Comparison of ENCODE assay signal across 14 cellular contexts in the genomic region with DNA sequence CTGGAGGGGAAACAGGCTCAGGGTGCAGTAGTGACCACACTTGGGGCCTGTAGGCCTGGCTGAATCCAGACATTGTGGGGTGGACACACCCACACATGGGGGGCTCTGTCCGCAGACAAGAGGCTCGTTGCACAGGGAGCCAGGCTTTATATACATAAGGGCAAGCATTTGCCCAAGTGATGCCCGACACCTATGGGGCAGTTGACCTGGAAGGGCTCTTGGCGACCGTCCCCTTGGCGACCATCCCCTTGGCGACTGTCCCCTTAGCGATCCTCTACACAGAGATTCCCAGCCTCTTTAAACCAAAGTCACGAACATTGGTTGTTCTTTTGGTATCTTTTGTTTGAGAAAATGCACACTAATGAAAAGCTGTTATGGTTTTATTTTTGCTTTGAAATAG. TPM values are rescaled to one million over a fixed set of nuclear protein-coding genes. Genes with fewer than 3 reads are reported as not detected.
DNase-seq lines count a peak whose midpoint lies in the region; ATAC-seq and TF ChIP-seq lines count a peak whose summit lies in the region.
"Had no signal": no experiment of that assay in that cellular context is flagged by ENCODE, and none has a peak within 500 bp of the region (broad histone marks: within the 10 kb centered on the region; RNA-seq: fewer than 3 reads in every experiment).

No MANE protein-coding gene starts in this region.

- TF ChIP-seq CTCF in KMS-11 (conservative IDR thresholded peaks at IDR 0.05; ENCODE audit: low read depth, low read length) = no peak
- no peak for TF ChIP-seq CTCF in lower lobe of right lung (IDR thresholded peaks at IDR 0.05)
- no peak for TF ChIP-seq CTCF in spleen (IDR thresholded peaks at IDR 0.05 in 8 of 11, conservative IDR thresholded peaks at IDR 0.05 in 3 of 11)

- H3K4me1 Mint-ChIP-seq in activated T-helper 1 cell treated with anti-CD3 and anti-CD28 coated beads, Interleukin-12 subunit alpha, Interleukin-12 subunit beta, Interleukin-2, Interleukin-4 antibody, amounts not matched to agents 30 ng/mL and 10 ng/mL and 1 ng/mL, durations not matched to agents 14 hours and 24 hours and 36 hours (ENCODE audit: low read depth) = peaks cover 42% of the 10 kb centered on the region

- peaks cover 13% of the 10 kb centered on the region for H3K9me3 Mint-ChIP-seq in activated T-helper 1 cell treated with anti-CD3 and anti-CD28 coated beads, Interleukin-12 subunit alpha, Interleukin-12 subunit beta, Interleukin-2, Interleukin-4 antibody, amounts not matched to agents 30 ng/mL and 10 ng/mL and 1 ng/mL, durations not matched to agents 14 hours and 24 hours and 36 hours

- no peaks in the 10 kb centered on the region for H3K27me3 ChIP-seq in KMS-11 (ENCODE audit: insufficient read depth, low read depth)
- peaks cover 44% of the 10 kb centered on the region for H3K27me3 ChIP-seq in lower lobe of right lung (ENCODE audit: low read depth)
- H3K27me3 ChIP-seq in spleen (replicated peaks in 1 of 7) = peaks cover 0 to 81% (median 37%) of the 10 kb centered on the region in 7 donors

- H3K4me2 ChIP-seq in KMS-11 = peak overlapping the region; percentile 50

- H3K9ac ChIP-seq in KMS-11 = no peak overlapping the region; the same call in 1 of the 2 replicates

- peak overlapping the region; percentile 51; the same call in 1 of the 2 replicates for H3K27ac ChIP-seq in KMS-11
- no peak overlapping the region for H3K27ac ChIP-seq in lower lobe of right lung
- H3K27ac ChIP-seq in spleen = no peak overlapping the region
- H3K27ac ChIP-seq: thyroid gland had no signal

- DNase-seq in COLO668 (lab: John Stamatoyannopoulos, UW; ENCODE audit: unreplicated experiment) (peak; percentile 18), lower lobe of right lung (no peak), iPS-NIHi11 (ENCODE audit: low spot score) (no peak), spleen (no peak), D341Med (ENCODE audit: low spot score) (no peak)
- no peak for DNase-seq in activated T-helper 1 cell treated with anti-CD3 and anti-CD28 coated beads, Interleukin-12 subunit alpha, Interleukin-12 subunit beta, Interleukin-2, Interleukin-4 antibody, amounts not matched to agents 30 ng/mL and 10 ng/mL and 1 ng/mL, durations not matched to agents 14 hours and 24 hours and 36 hours (ENCODE audit: low spot score)
- DNase-seq: central memory CD4-positive, alpha-beta T cell; erythroblast; H7; NCI-H1930; NCI-H446 treated with DMSO at 0.1 percent for 48 hours; thyroid gland had no signal

- H3K27ac Mint-ChIP-seq in activated T-helper 1 cell treated with anti-CD3 and anti-CD28 coated beads, Interleukin-12 subunit alpha, Interleukin-12 subunit beta, Interleukin-2, Interleukin-4 antibody, amounts not matched to agents 30 ng/mL and 10 ng/mL and 1 ng/mL, durations not matched to agents 14 hours and 24 hours and 36 hours = no peak overlapping the region

- H3K36me3 ChIP-seq in KMS-11 (ENCODE audit: insufficient read depth) (no peaks in the 10 kb centered on the region), lower lobe of right lung (no peaks in the 10 kb centered on the region), spleen (no peaks in the 10 kb centered on the region)
- H3K36me3 ChIP-seq: thyroid gland had no signal

- H3K4me3 ChIP-seq in KMS-11 (IDR thresholded peaks at IDR 0.05; ENCODE audit: insufficient read depth, low read depth, low read length) = no peak overlapping the region
- peak overlapping the region; percentile 63 for H3K4me3 ChIP-seq in lower lobe of right lung
- no peak overlapping the region for H3K4me3 ChIP-seq in spleen
- H3K4me3 ChIP-seq: thyroid gland had no signal

- H3K4me3 Mint-ChIP-seq in activated T-helper 1 cell treated with anti-CD3 and anti-CD28 coated beads, Interleukin-12 subunit alpha, Interleukin-12 subunit beta, Interleukin-2, Interleukin-4 antibody, amounts not matched to agents 30 ng/mL and 10 ng/mL and 1 ng/mL, durations not matched to agents 14 hours and 24 hours and 36 hours = peak overlapping the region; percentile 74

- H2AFZ ChIP-seq in KMS-11 (ENCODE audit: low read depth) = no peak overlapping the region

- H3K9me3 ChIP-seq in lower lobe of right lung (peaks cover 12% of the 10 kb centered on the region), spleen (peaks cover 0 to 17% (median 8%) of the 10 kb centered on the region in 8 donors)
- H3K9me3 ChIP-seq: thyroid gland had no signal

- H3K79me2 ChIP-seq in KMS-11 (ENCODE audit: insufficient read depth, low read depth) = peaks cover 69% of the 10 kb centered on the region

- peaks cover 8% of the 10 kb centered on the region for H3K36me3 Mint-ChIP-seq in activated T-helper 1 cell treated with anti-CD3 and anti-CD28 coated beads, Interleukin-12 subunit alpha, Interleukin-12 subunit beta, Interleukin-2, Interleukin-4 antibody, amounts not matched to agents 30 ng/mL and 10 ng/mL and 1 ng/mL, durations not matched to agents 14 hours and 24 hours and 36 hours (ENCODE audit: low read depth)

- intact Hi-C loops in activated T-helper 1 cell treated with anti-CD3 and anti-CD28 coated beads, Interleukin-12 subunit alpha, Interleukin-12 subunit beta, Interleukin-2, Interleukin-4 antibody, amounts not matched to agents 30 ng/mL and 10 ng/mL and 1 ng/mL, durations not matched to agents 14 hours and 24 hours and 36 hours (cut with micrococcal nuclease) = loop anchor here (2.0 to 10.0 kb wide), 2 partner anchors 153 to 253 kb away; partner anchors contain the start of gene MYBL2
- intact Hi-C loops in lower lobe of right lung (cut with DNase I) = no loop called here
- intact Hi-C loops in spleen (cut with DNase I; ENCODE audit: low total_unique reads) = no loop called here

- 86 to 94% (median 91%) methylated on average over 9 of the region's 9 CpGs for WGBS in spleen, 5 donors

- H3K27me3 Mint-ChIP-seq in activated T-helper 1 cell treated with anti-CD3 and anti-CD28 coated beads, Interleukin-12 subunit alpha, Interleukin-12 subunit beta, Interleukin-2, Interleukin-4 antibody, amounts not matched to agents 30 ng/mL and 10 ng/mL and 1 ng/mL, durations not matched to agents 14 hours and 24 hours and 36 hours (ENCODE audit: insufficient read depth) = peaks cover 35% of the 10 kb centered on the region

- H3K4me1 ChIP-seq in KMS-11 (ENCODE audit: low read depth, poor library complexity, severe bottlenecking) (peaks cover 74% of the 10 kb centered on the region), lower lobe of right lung (peaks cover 14% of the 10 kb centered on the region), spleen (peaks cover 5 to 34% (median 17%) of the 10 kb centered on the region in 6 donors)

- no peaks in the 10 kb centered on the region for H4K20me1 ChIP-seq in KMS-11 (ENCODE audit: insufficient read depth)

- TF ChIP-seq POLR2A in spleen (IDR thresholded peaks at IDR 0.05) = no peak

- ATAC-seq in lower lobe of right lung = no peak

RNA-seq across cellular contexts. Expression of gene TOX2, which starts 2.7 kb away (rescaled TPM):
- total RNA-seq in activated T-helper 1 cell treated with anti-CD3 and anti-CD28 coated beads, Interleukin-12 subunit alpha, Interleukin-12 subunit beta, Interleukin-2, Interleukin-4 antibody, amounts not matched to agents 30 ng/mL and 10 ng/mL and 1 ng/mL, durations not matched to agents 14 hours and 24 hours and 36 hours = 4.0 and 4.8 TPM in 2 replicates
- 16.3 TPM for total RNA-seq in lower lobe of right lung
- total RNA-seq in spleen = 1 to 10 TPM; 1.1 to 6.4 (median 5.3) TPM
- polyA plus RNA-seq in spleen = 1 to 10 TPM; 3.4 to 4.9 (median 3.5) TPM
- total RNA-seq: HepG2 had no signal
- polyA plus RNA-seq: HepG2 had no signal
